Comparison of ENCODE assay signal across 17 cellular contexts in the genomic region with DNA sequence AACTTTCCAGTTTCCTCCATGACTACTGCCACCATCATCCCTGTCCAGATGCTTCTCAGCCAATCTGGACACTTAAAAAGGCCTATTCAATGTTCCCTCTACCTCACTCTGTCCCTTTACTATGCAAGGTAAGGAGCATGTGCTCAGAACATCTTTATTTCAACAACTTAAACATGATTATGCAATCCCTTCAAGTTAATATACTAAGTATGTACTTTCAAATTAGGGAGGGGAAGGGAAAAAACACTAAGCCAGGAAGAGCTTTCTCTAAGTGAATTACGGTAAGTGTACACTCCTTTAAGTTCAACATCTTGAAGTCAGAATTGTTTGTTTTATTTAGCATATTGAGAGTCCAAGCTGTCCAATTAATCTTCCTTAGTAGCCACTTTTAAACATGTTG. TPM values are rescaled to one million over a fixed set of nuclear protein-coding genes. Genes with fewer than 3 reads are reported as not detected.
A peak's percentile ranks its signal among the peaks of the same experiment; 100 is the strongest.
DNase-seq lines count a peak whose midpoint lies in the region; ATAC-seq, FAIRE-seq and TF ChIP-seq lines count a peak whose summit lies in the region.
"Had no signal": no experiment of that assay in that cellular context is flagged by ENCODE, and none has a peak within 500 bp of the region (broad histone marks: within the 10 kb centered on the region; RNA-seq: fewer than 3 reads in every experiment).

No MANE protein-coding gene starts in this region.

- TF ChIP-seq POLR2A in K562 (conservative IDR thresholded peaks at IDR 0.05): no peak

- H3K9me3 ChIP-seq in K562 (replicated peaks; ENCODE audit: control insufficient read depth, insufficient read depth, low read depth, low read length): no peaks in the 10 kb centered on the region
- H3K9me3 ChIP-seq: Caco-2 had no signal

- H2AFZ ChIP-seq in K562 (ENCODE audit: low read depth, low read length): no peak overlapping the region

- no peaks in the 10 kb centered on the region for H3K27me3 Mint-ChIP-seq in activated T-cell treated with anti-CD3 and anti-CD28 coated beads, Interleukin-2, amount 50 U/mL, for 72 hours (ENCODE audit: low read depth)
- no peaks in the 10 kb centered on the region for H3K27me3 Mint-ChIP-seq in activated T-cell treated with anti-CD3 and anti-CD28 coated beads, Interleukin-2, amount 50 U/mL, for 24 hours
- no peaks in the 10 kb centered on the region for H3K27me3 Mint-ChIP-seq in activated CD4-positive, alpha-beta memory T cell treated with anti-CD3 and anti-CD28 coated beads for 36 hours
- H3K27me3 Mint-ChIP-seq: CD8-positive, alpha-beta memory T cell; IgD-negative memory B cell had no signal

- peaks cover 0 to 10% of the 10 kb centered on the region in 2 experiments; a peak in 1 of 5 replicates for H3K4me1 ChIP-seq in K562 (replicated peaks in 1 of 2; ENCODE audit: control insufficient read depth in 2 of 2, insufficient read depth in 2 of 2, low read length in 2 of 2)
- H3K4me1 ChIP-seq: Caco-2 had no signal

- no peak for FAIRE-seq in K562 (lab: Jason Lieb, UNC)
- FAIRE-seq: GM12892 had no signal

- no peak for TF ChIP-seq RAD21 in K562 (CRISPR knock-in tag; conservative IDR thresholded peaks at IDR 0.05 in 1 of 2, IDR thresholded peaks at IDR 0.05 in 1 of 2)

- no peak overlapping the region for H3K9ac ChIP-seq in K562 (ENCODE audit: insufficient read depth in 1 of 2, low read depth in 2 of 2, low read length in 2 of 2)

- H3K4me2 ChIP-seq in K562 (ENCODE audit: insufficient read depth, low read length): no peak overlapping the region

- no peaks in the 10 kb centered on the region for H3K9me3 Mint-ChIP-seq in activated T-cell treated with anti-CD3 and anti-CD28 coated beads, Interleukin-2, amount 50 U/mL, for 72 hours
- no peaks in the 10 kb centered on the region for H3K9me3 Mint-ChIP-seq in activated T-cell treated with anti-CD3 and anti-CD28 coated beads, Interleukin-2, amount 50 U/mL, for 24 hours
- no peaks in the 10 kb centered on the region for H3K9me3 Mint-ChIP-seq in activated CD4-positive, alpha-beta memory T cell treated with anti-CD3 and anti-CD28 coated beads for 36 hours
- H3K9me3 Mint-ChIP-seq: CD8-positive, alpha-beta memory T cell; H9; IgD-negative memory B cell had no signal

- POLR2A ChIA-PET in K562 (lab: Yijun Ruan, JAX): no interaction called here
- POLR2A ChIA-PET in activated CD4-positive, alpha-beta memory T cell treated with anti-CD3 and anti-CD28 coated beads for 36 hours (lab: Charles Lee): no interaction called here

- H3K36me3 Mint-ChIP-seq in activated T-cell treated with anti-CD3 and anti-CD28 coated beads, Interleukin-2, amount 50 U/mL, for 72 hours (ENCODE audit: insufficient read depth in 2 of 2): peaks cover 5 to 14% of the 10 kb centered on the region in 2 donors
- H3K36me3 Mint-ChIP-seq in activated T-cell treated with anti-CD3 and anti-CD28 coated beads, Interleukin-2, amount 50 U/mL, for 24 hours (ENCODE audit: low read depth): peaks cover 57% of the 10 kb centered on the region
- peaks cover 33% of the 10 kb centered on the region for H3K36me3 Mint-ChIP-seq in activated CD4-positive, alpha-beta memory T cell treated with anti-CD3 and anti-CD28 coated beads for 36 hours

- H3K27ac ChIP-seq in K562 (ENCODE audit: extremely low read depth, low read depth, low read length): no peak overlapping the region
- H3K27ac ChIP-seq: 22Rv1, HL-60 had no signal

- intact Hi-C loops in K562 (cut with micrococcal nuclease): no loop called here
- intact Hi-C loops in activated CD4-positive, alpha-beta memory T cell treated with anti-CD3 and anti-CD28 coated beads for 36 hours (cut with micrococcal nuclease): no loop called here

- peaks cover 8% of the 10 kb centered on the region; the same call in 2 of the 3 replicates for H3K36me3 ChIP-seq in K562 (ENCODE audit: control insufficient read depth, insufficient read depth, low read length)

- no peak for TF ChIP-seq EP300 in K562 (IDR thresholded peaks at IDR 0.05; ENCODE audit: low read length)

- no peak for TF ChIP-seq CTCF in K562 (IDR thresholded peaks at IDR 0.05 in 2 of 3, conservative IDR thresholded peaks at IDR 0.05 in 1 of 3; ENCODE audit: insufficient read depth in 2 of 3, low read depth in 1 of 3, low read length in 3 of 3)

- CTCF ChIA-PET in K562 (lab: Yijun Ruan, JAX; ENCODE audit: low intra/inter-chr PET ratio): no interaction called here
- CTCF ChIA-PET in activated CD4-positive, alpha-beta memory T cell treated with anti-CD3 and anti-CD28 coated beads for 36 hours (lab: Charles Lee): no interaction called here

- no peaks in the 10 kb centered on the region for H3K79me2 ChIP-seq in K562 (ENCODE audit: control insufficient read depth, insufficient read depth, low read length)

- BruUV-seq in K562 (replicated peaks; lab: Mats Ljungman, UMichigan): no TSS peak

- no peaks in the 10 kb centered on the region; the same call in 1 of the 2 replicates for H4K20me1 ChIP-seq in K562 (replicated peaks; ENCODE audit: control insufficient read depth, insufficient read depth, low read length)

- no peak for ATAC-seq in activated T-cell treated with anti-CD3 and anti-CD28 coated beads, Interleukin-2, amount 50 U/mL, for 72 hours (replicated peaks in 1 of 2)
- no peak for ATAC-seq in K562

- peak overlapping the region; percentile 1 for H3K27ac Mint-ChIP-seq in activated T-cell treated with anti-CD3 and anti-CD28 coated beads, Interleukin-2, amount 50 U/mL, for 72 hours
- no peak overlapping the region for H3K27ac Mint-ChIP-seq in activated T-cell treated with anti-CD3 and anti-CD28 coated beads, Interleukin-2, amount 50 U/mL, for 24 hours
- H3K27ac Mint-ChIP-seq in activated CD4-positive, alpha-beta memory T cell treated with anti-CD3 and anti-CD28 coated beads for 36 hours: no peak overlapping the region
- H3K27ac Mint-ChIP-seq: CD8-positive, alpha-beta memory T cell; H9; IgD-negative memory B cell had no signal

- no peak overlapping the region for H3K4me3 Mint-ChIP-seq in activated T-cell treated with anti-CD3 and anti-CD28 coated beads, Interleukin-2, amount 50 U/mL, for 72 hours
- no peak overlapping the region for H3K4me3 Mint-ChIP-seq in activated T-cell treated with anti-CD3 and anti-CD28 coated beads, Interleukin-2, amount 50 U/mL, for 24 hours
- H3K4me3 Mint-ChIP-seq in activated CD4-positive, alpha-beta memory T cell treated with anti-CD3 and anti-CD28 coated beads for 36 hours: no peak overlapping the region
- H3K4me3 Mint-ChIP-seq: CD8-positive, alpha-beta memory T cell; H9; IgD-negative memory B cell had no signal

- no peaks in the 10 kb centered on the region for H3K27me3 ChIP-seq in K562 (ENCODE audit: control insufficient read depth in 2 of 2, insufficient read depth in 2 of 2, low read length in 2 of 2)

- H3K9me1 ChIP-seq in K562 (ENCODE audit: control insufficient read depth, insufficient read depth, low read length): no peaks in the 10 kb centered on the region

- in situ Hi-C loops in K562 (cut with MboI) (no loop called here), KBM-7 (cut with MboI; ENCODE audit: low pct_unique_long_range_greater_than_20kb, low sequenced_read_pairs) (no loop called here)

- WGBS in K562 (ENCODE audit: insufficient coverage, low coverage, missing lambda C conversion rate): 100% methylated on average over 1 of the region's 1 CpG

- peaks cover 25% of the 10 kb centered on the region for H3K4me1 Mint-ChIP-seq in activated T-cell treated with anti-CD3 and anti-CD28 coated beads, Interleukin-2, amount 50 U/mL, for 72 hours (ENCODE audit: low read depth)
- peaks cover 22% of the 10 kb centered on the region for H3K4me1 Mint-ChIP-seq in activated T-cell treated with anti-CD3 and anti-CD28 coated beads, Interleukin-2, amount 50 U/mL, for 24 hours (ENCODE audit: low read depth)
- peaks cover 11% of the 10 kb centered on the region for H3K4me1 Mint-ChIP-seq in activated CD4-positive, alpha-beta memory T cell treated with anti-CD3 and anti-CD28 coated beads for 36 hours (ENCODE audit: low read depth)
- H3K4me1 Mint-ChIP-seq: H9 had no signal

- no peak for DNase-seq in activated T-cell treated with anti-CD3 and anti-CD28 coated beads, Interleukin-2, amount 50 U/mL, for 72 hours
- no peak for DNase-seq in activated T-cell treated with anti-CD3 and anti-CD28 coated beads, Interleukin-2, amount 50 U/mL, for 24 hours
- DNase-seq in K562 (ENCODE audit: extremely low read depth in 1 of 4, low spot score in 3 of 4) (no peak), iris pigment epithelial cell (ENCODE audit: low read depth) (peak; percentile 57), KBM-7 (no peak)
- no peak for DNase-seq in stimulated activated CD4-positive, alpha-beta T cell treated with anti-CD3 and anti-CD28 coated beads, Interleukin-4, amount 100 ng/mL, for 4 hours
- no peak for DNase-seq in activated CD4-positive, alpha-beta memory T cell treated with anti-CD3 and anti-CD28 coated beads for 36 hours
- DNase-seq: Caco-2; CD8-positive, alpha-beta memory T cell; DND-41; GDM1; GOT3; H9 had no signal

- no peak overlapping the region for H3K4me3 ChIP-seq in K562

TF ChIP-seq in K562, 482 proteins besides CTCF, POLR2A, EP300 and RAD21:
- peak; percentile 59 for TF ChIP-seq CEBPB (tag; IDR thresholded peaks at IDR 0.05)
- TF ChIP-seq SIN3A (IDR thresholded peaks at IDR 0.05; ENCODE audit: borderline replicate concordance in 2 of 2, control insufficient read depth in 1 of 2, low read depth in 2 of 2, low read length in 2 of 2): no peak
- TF ChIP-seq CEBPG (CRISPR knock-in tag; IDR thresholded peaks at IDR 0.05): no peak
- peak in 1 of 2 experiments; percentile 34; a peak in 1 of 4 replicates for TF ChIP-seq CEBPG (tag; conservative IDR thresholded peaks at IDR 0.05 in 1 of 2, IDR thresholded peaks at IDR 0.05 in 1 of 2)

RNA-seq across cellular contexts. Expression of gene SLC10A7, which starts 14.1 kb away (rescaled TPM):
- total RNA-seq in activated T-cell treated with anti-CD3 and anti-CD28 coated beads, Interleukin-2, amount 50 U/mL, for 72 hours: 10 to 100 TPM; 28.3 to 31.9 TPM
- 32.0 and 65.9 TPM in 2 replicates for total RNA-seq in K562 (2011; cell fraction: chromatin; rRNA removed; ENCODE audit: low replicate concordance)
- 18.0 and 21.6 TPM in 2 replicates for total RNA-seq in K562 (2011; cell fraction: nucleolus; rRNA removed)
- 41.2 and 63.6 TPM in 2 replicates for total RNA-seq in K562 (2011; cell fraction: nucleoplasm; rRNA removed)
- total RNA-seq in K562 (2014; rRNA removed): 11.4 and 16.1 TPM in 2 replicates
- 22.8 and 25.3 TPM in 2 replicates for total RNA-seq in K562 (2014; rRNA removed; fragmentation: Illumina TruSeq; extraction: Trizol)
- 17.5 and 18.7 TPM in 2 replicates for total RNA-seq in K562 (2015; rRNA removed; fragmentation: Illumina TruSeq; extraction: Trizol)
- 13.9 and 14.8 TPM in 2 replicates for total RNA-seq in K562 (2021)
- 18.9 and 21.5 TPM in 2 replicates for polyA plus RNA-seq in K562 (2011; rRNA removed)
- polyA plus RNA-seq in K562 (2011; cell fraction: cytosol; rRNA removed): 6.6 and 17.5 TPM in 2 replicates
- polyA plus RNA-seq in K562 (2011; cell fraction: nucleus; rRNA removed): 13.3 and 21.5 TPM in 2 replicates
- polyA plus RNA-seq in K562 (2012): 7.7 and 11.9 TPM in 2 replicates
- 13.6 and 18.2 TPM in 2 replicates for polyA plus RNA-seq in K562 (2014; fragmentation: Illumina TruSeq; extraction: Trizol)
- polyA plus RNA-seq in K562 (2014; fragmentation: Nextera tagmentation; extraction: Ambion mirVana): 1 to 10 TPM; 6.4 to 8.9 TPM
- 9.6 and 13.6 TPM in 2 replicates for polyA plus RNA-seq in K562 (2014; rRNA removed)
- polyA minus RNA-seq in K562 (2011; rRNA and poly(A)+ RNA removed): 32.3 and 37.2 TPM in 2 replicates
- polyA minus RNA-seq in K562 (2011; cell fraction: cytosol; rRNA and poly(A)+ RNA removed): 12.5 and 12.7 TPM in 2 replicates
- 26.8 and 53.9 TPM in 2 replicates for polyA minus RNA-seq in K562 (2011; cell fraction: nucleus; rRNA and poly(A)+ RNA removed)
- 10 to 100 TPM; 10.9 to 14.7 TPM for total RNA-seq in activated CD4-positive, alpha-beta memory T cell treated with anti-CD3 and anti-CD28 coated beads for 36 hours
